Comparison of ENCODE assay signal across 17 cellular contexts in genomic region chr11:7485136-7485853, GRCh38. TPM values are rescaled to one million over a fixed set of nuclear protein-coding genes. Genes with fewer than 3 reads are reported as not detected.
DNase-seq lines count a peak whose midpoint lies in the region; ATAC-seq and TF ChIP-seq lines count a peak whose summit lies in the region.
"Had no signal": no experiment of that assay in that cellular context is flagged by ENCODE, and none has a peak within 500 bp of the region (broad histone marks: within the 10 kb centered on the region; RNA-seq: fewer than 3 reads in every experiment).

TSS of gene OLFML1 (plus strand) at chr11:7485506. CDS start at chr11:7485876, 370 bp downstream.

- no peak for ATAC-seq in GM19467 (IDR thresholded peaks at IDR 0.05; ENCODE audit: unreplicated experiment)
- no peak for ATAC-seq in naive thymus-derived CD4-positive, alpha-beta T cell
- ATAC-seq in activated CD4-positive, CD25-positive, alpha-beta regulatory T cell treated with anti-CD3 and anti-CD28 coated beads, Interleukin-2, amount 50 U/mL, for 24 hours, result no peak

- POLR2A ChIA-PET in naive thymus-derived CD4-positive, alpha-beta T cell (lab: Charles Lee), result no interaction called here

- dilution Hi-C loops in mammary epithelial cell (cut with HindIII; ENCODE audit: low sequenced_read_pairs), result no loop called here

- H3K9me3 ChIP-seq in breast epithelium (no peaks in the 10 kb centered on the region), mammary epithelial cell (replicated peaks; ENCODE audit: insufficient read depth, low read length) (no peaks in the 10 kb centered on the region)
- H3K9me3 ChIP-seq in naive thymus-derived CD4-positive, alpha-beta T cell (ENCODE audit: control insufficient read depth in 2 of 3, low read length in 3 of 3), result no peaks in the 10 kb centered on the region

- H3K36me3 Mint-ChIP-seq in naive thymus-derived CD4-positive, alpha-beta T cell, result no peaks in the 10 kb centered on the region

- no peak within 1 kb of the TSS for H3K4me2 ChIP-seq in mammary epithelial cell (ENCODE audit: insufficient read depth, low read depth, low read length)

- H3K36me3 ChIP-seq in breast epithelium (no peaks in the 10 kb centered on the region), mammary epithelial cell (ENCODE audit: insufficient read depth, low read length) (no peaks in the 10 kb centered on the region)
- no peaks in the 10 kb centered on the region for H3K36me3 ChIP-seq in naive thymus-derived CD4-positive, alpha-beta T cell (ENCODE audit: control insufficient read depth in 2 of 3, insufficient read depth in 3 of 3, low read length in 3 of 3)

- intact Hi-C loops in breast epithelium (cut with DNase I; ENCODE audit: low total_unique reads), result no loop called here
- intact Hi-C loops in mammary epithelial cell (cut with micrococcal nuclease), result no loop called here
- intact Hi-C loops in posterior vena cava (cut with DNase I), result no loop called here
- intact Hi-C loops in naive thymus-derived CD4-positive, alpha-beta T cell (cut with micrococcal nuclease), result no loop called here

- 86% methylated on average over 5 of the region's 10 CpGs for WGBS in mammary epithelial cell (ENCODE audit: low coverage, missing lambda C conversion rate)

- DNase-seq in breast epithelium (ENCODE audit: low spot score in 2 of 2) (no peak), mammary epithelial cell (no peak), hepatic stellate cell (ENCODE audit: low spot score) (peak; percentile 25), posterior vena cava (ENCODE audit: low spot score) (no peak), SW480 (ENCODE audit: low spot score) (no peak)
- no peak for DNase-seq in naive thymus-derived CD4-positive, alpha-beta T cell
- DNase-seq: activated CD4-positive, alpha-beta T cell treated with anti-CD3 and anti-CD28 coated beads for 4 hours; activated gamma-delta T cell; DMS153; dorsolateral prefrontal cortex; NCI-H1105 treated with DMSO at 0.1 percent for 48 hours; NCI-H82; occipital lobe had no signal

- peak within 1 kb of the TSS; percentile 44 to 62 (median 49) for H3K4me3 ChIP-seq in breast epithelium
- no peak within 1 kb of the TSS for H3K4me3 ChIP-seq in mammary epithelial cell (replicated peaks in 1 of 3; ENCODE audit: insufficient read depth in 1 of 3, low read depth in 2 of 3, low read length in 3 of 3)
- H3K4me3 ChIP-seq in naive thymus-derived CD4-positive, alpha-beta T cell (ENCODE audit: low read length), result no peak within 1 kb of the TSS

- in situ Hi-C loops in mammary epithelial cell (cut with MboI; ENCODE audit: low sequenced_read_pairs in 2 of 2), result no loop called here

- H2AFZ ChIP-seq in mammary epithelial cell (ENCODE audit: low read depth, low read length), result no peak within 1 kb of the TSS

- no peaks in the 10 kb centered on the region for H4K20me1 ChIP-seq in mammary epithelial cell (ENCODE audit: insufficient read depth, low read length)

- H3K79me2 ChIP-seq in mammary epithelial cell (ENCODE audit: insufficient read depth, low read length), result no peaks in the 10 kb centered on the region

- H3K4me1 ChIP-seq in breast epithelium, result no peaks in the 10 kb centered on the region
- H3K4me1 ChIP-seq in mammary epithelial cell (ENCODE audit: insufficient read depth, low read length), result no peaks in the 10 kb centered on the region
- H3K4me1 ChIP-seq in naive thymus-derived CD4-positive, alpha-beta T cell (ENCODE audit: control insufficient read depth in 2 of 2, insufficient read depth in 2 of 2, low read length in 2 of 2), result no peaks in the 10 kb centered on the region

- no peaks in the 10 kb centered on the region for H3K9me3 Mint-ChIP-seq in naive thymus-derived CD4-positive, alpha-beta T cell

- TF ChIP-seq CTCF in breast epithelium (IDR thresholded peaks at IDR 0.05) (no peak), mammary epithelial cell (conservative IDR thresholded peaks at IDR 0.05 in 1 of 2, IDR thresholded peaks at IDR 0.05 in 1 of 2; ENCODE audit: extremely low read depth in 1 of 2, insufficient read depth in 1 of 2, low read depth in 1 of 2, low read length in 2 of 2) (no peak)

- H3K27me3 ChIP-seq in breast epithelium (no peaks in the 10 kb centered on the region), mammary epithelial cell (ENCODE audit: insufficient read depth, low read length) (no peaks in the 10 kb centered on the region)
- H3K27me3 ChIP-seq in naive thymus-derived CD4-positive, alpha-beta T cell (ENCODE audit: control insufficient read depth in 2 of 2, insufficient read depth in 2 of 2, low read length in 2 of 2), result no peaks in the 10 kb centered on the region
- H3K27me3 ChIP-seq: dorsolateral prefrontal cortex had no signal

- H3K27ac ChIP-seq in breast epithelium (peak within 1 kb of the TSS in 1 of 2 donors; percentile 79), mammary epithelial cell (ENCODE audit: insufficient read depth, low read depth, low read length) (no peak within 1 kb of the TSS)
- H3K27ac ChIP-seq in naive thymus-derived CD4-positive, alpha-beta T cell (ENCODE audit: low read depth, low read length), result no peak within 1 kb of the TSS
- H3K27ac ChIP-seq: 22Rv1 had no signal

- no peak within 1 kb of the TSS for H3K27ac Mint-ChIP-seq in naive thymus-derived CD4-positive, alpha-beta T cell

- H3K4me1 Mint-ChIP-seq in naive thymus-derived CD4-positive, alpha-beta T cell, result peaks cover 0 to 2% (median 0%) of the 10 kb centered on the region in 7 donors

- no peak within 1 kb of the TSS for H3K4me3 Mint-ChIP-seq in naive thymus-derived CD4-positive, alpha-beta T cell

- BruUV-seq in mammary epithelial cell (replicated peaks; lab: Mats Ljungman, UMichigan), result no TSS peak

- no peak within 1 kb of the TSS for H3K9ac ChIP-seq in mammary epithelial cell (ENCODE audit: insufficient read depth, low read length)

- no peak for TF ChIP-seq POLR2A in breast epithelium (IDR thresholded peaks at IDR 0.05)

- CTCF ChIA-PET in mammary epithelial cell (lab: Charles Lee; ENCODE audit: low non-redundant PET), result no interaction called here
- CTCF ChIA-PET in naive thymus-derived CD4-positive, alpha-beta T cell (lab: Charles Lee), result interaction anchor here (0.6 to 1.1 kb wide), 4 partner anchors 16 to 204 kb away, joined by 3 to 4 read pairs (median 3); no protein-coding TSS in a partner anchor

- H3K27me3 Mint-ChIP-seq in naive thymus-derived CD4-positive, alpha-beta T cell, result peaks cover 0 to 5% (median 0%) of the 10 kb centered on the region in 5 donors

RNA-seq across cellular contexts. Expression of gene OLFML1, which starts in this region (rescaled TPM):
- total RNA-seq in breast epithelium, result 10 to 100 TPM in 1 of 3 donors, 1 to 10 TPM in 2; 4.6 to 11.9 (median 4.6) TPM
- total RNA-seq in mammary epithelial cell, result under 1 TPM in 1 of 2 donors, not detected in 1; 0.17 TPM
- not detected for polyA plus RNA-seq in mammary epithelial cell
- not detected for polyA minus RNA-seq in mammary epithelial cell
- total RNA-seq in posterior vena cava, result 10 to 100 TPM; 13.2 to 35.0 TPM
- not detected for total RNA-seq in naive thymus-derived CD4-positive, alpha-beta T cell
- polyA plus RNA-seq in naive thymus-derived CD4-positive, alpha-beta T cell, result under 1 TPM in 1 of 2 donors, not detected in 1; 0.18 TPM
- total RNA-seq: SK-MEL-5 had no signal

Comparison
In these comparisons a context has a peak if more than half of its experiments do, and no peak if none do; other contexts are left out.
1. RNA of gene OLFML1 (total RNA-seq): 13.2 to 35.0 TPM in posterior vena cava and 4.6 to 11.9 TPM in breast epithelium; 0.17 TPM in mammary epithelial cell and not detected in naive thymus-derived CD4-positive, alpha-beta T cell; every median in the first group is over 4 times any median in the second.
2. H3K4me3 ChIP-seq: peak in breast epithelium (3 of 3); none in mammary epithelial cell (0 of 3) and naive thymus-derived CD4-positive, alpha-beta T cell (single experiment).